In the genomic region with DNA sequence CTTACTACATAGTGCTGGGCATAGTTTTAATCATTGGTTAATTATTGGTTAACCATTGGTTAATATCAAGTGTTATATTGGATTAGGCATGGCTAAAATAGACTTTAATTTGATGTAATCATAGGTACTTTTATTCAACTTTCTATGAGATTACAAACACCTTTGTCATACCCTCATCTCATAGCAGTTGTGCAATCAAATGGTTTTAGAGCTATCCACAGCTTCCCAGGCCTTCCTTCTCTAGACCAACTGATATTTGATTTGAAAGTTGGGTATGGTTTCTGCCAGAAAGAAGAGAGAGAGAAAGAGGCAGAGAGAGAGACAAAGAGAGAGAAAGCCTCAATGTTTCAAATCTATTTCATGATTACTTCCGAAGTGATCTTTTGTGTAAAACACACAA, we compare ENCODE assay signal across 1 cellular context.
TF ChIP-seq lines count a peak whose summit lies in the region.

No MANE protein-coding gene starts in this region.

TF ChIP-seq in Ishikawa, 13 proteins besides CTCF, POLR2A, EP300 and RAD21:
- TF ChIP-seq TAF1 (IDR thresholded peaks at IDR 0.05; ENCODE audit: low read depth) (no peak), TCF12 (IDR thresholded peaks at IDR 0.05; ENCODE audit: low read depth) (no peak), CEBPB (IDR thresholded peaks at IDR 0.05) (0 out of 2 replicates have a peak, but pooled peaks have one; percentile 7), EGR1 (IDR thresholded peaks at IDR 0.05) (no peak), TEAD4 (IDR thresholded peaks at IDR 0.05) (no peak)
- TF ChIP-seq, protein P1, sequence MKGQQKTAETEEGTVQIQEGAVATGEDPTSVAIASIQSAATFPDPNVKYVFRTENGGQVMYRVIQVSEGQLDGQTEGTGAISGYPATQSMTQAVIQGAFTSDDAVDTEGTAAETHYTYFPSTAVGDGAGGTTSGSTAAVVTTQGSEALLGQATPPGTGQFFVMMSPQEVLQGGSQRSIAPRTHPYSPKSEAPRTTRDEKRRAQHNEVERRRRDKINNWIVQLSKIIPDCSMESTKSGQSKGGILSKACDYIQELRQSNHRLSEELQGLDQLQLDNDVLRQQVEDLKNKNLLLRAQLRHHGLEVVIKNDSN (IDR thresholded peaks at IDR 0.05), result no peak
